In genomic region chr1:201598396-201598795, GRCh38 we compare ENCODE assay signal across 1 cellular context.
TF ChIP-seq lines count a peak whose summit lies in the region.

No MANE protein-coding gene starts in this region.

TF ChIP-seq in SK-N-SH treated with all-trans-retinoic acid at 6 μM for 48 hours, 23 proteins besides CTCF, POLR2A, EP300 and RAD21 (continued from another document):
- TF ChIP-seq POU6F1 (CRISPR knock-in tag; IDR thresholded peaks at IDR 0.05; ENCODE audit: borderline replicate concordance, low read depth), result no peak
- no peak for TF ChIP-seq ARNTL (CRISPR knock-in tag; IDR thresholded peaks at IDR 0.05; ENCODE audit: borderline replicate concordance, low read depth)
- TF ChIP-seq CSDC2 (CRISPR knock-in tag; IDR thresholded peaks at IDR 0.05), result no peak
- no peak for TF ChIP-seq RARB (CRISPR knock-in tag; IDR thresholded peaks at IDR 0.05)
- no peak for TF ChIP-seq ZNF8 (CRISPR knock-in tag; IDR thresholded peaks at IDR 0.05)
- TF ChIP-seq ZC3H10 (CRISPR knock-in tag; IDR thresholded peaks at IDR 0.05), result no peak
- no peak for TF ChIP-seq TOX (CRISPR knock-in tag; IDR thresholded peaks at IDR 0.05; ENCODE audit: borderline replicate concordance)
- no peak for TF ChIP-seq ZNF70 (CRISPR knock-in tag; IDR thresholded peaks at IDR 0.05)
TF ChIP-seq in SK-N-SH treated with all-trans-retinoic acid at 6 μM for 48 hours: peak in this region for 0.
